Comparison of ENCODE assay signal across 1 cellular context in genomic region chr11:18485905-18486528, GRCh38.
TF ChIP-seq lines count a peak whose summit lies in the region.

No MANE protein-coding gene starts in this region.

TF ChIP-seq in WTC11, 78 proteins besides CTCF, POLR2A, EP300 and RAD21 (continued from another document):
- TF ChIP-seq ZNF532 (CRISPR knock-in tag; IDR thresholded peaks at IDR 0.05; ENCODE audit: borderline replicate concordance) (no peak), SMAD4 (CRISPR knock-in tag; IDR thresholded peaks at IDR 0.05) (no peak), ZNF121 (CRISPR knock-in tag; IDR thresholded peaks at IDR 0.05) (no peak), ZNF138 (CRISPR knock-in tag; conservative IDR thresholded peaks at IDR 0.05) (no peak), MYBL2 (CRISPR knock-in tag; IDR thresholded peaks at IDR 0.05) (no peak), TEAD1 (CRISPR knock-in tag; IDR thresholded peaks at IDR 0.05) (no peak), MLX (CRISPR knock-in tag; IDR thresholded peaks at IDR 0.05) (no peak), PREB (CRISPR knock-in tag; IDR thresholded peaks at IDR 0.05; ENCODE audit: borderline replicate concordance) (no peak), JAZF1 (CRISPR knock-in tag; IDR thresholded peaks at IDR 0.05) (no peak), ZNF671 (CRISPR knock-in tag; IDR thresholded peaks at IDR 0.05) (no peak), FOXJ3 (CRISPR knock-in tag; IDR thresholded peaks at IDR 0.05; ENCODE audit: borderline replicate concordance) (no peak), ATF2 (CRISPR knock-in tag; IDR thresholded peaks at IDR 0.05; ENCODE audit: borderline replicate concordance, low read depth) (no peak), ERG (CRISPR knock-in tag; IDR thresholded peaks at IDR 0.05) (no peak), FOXK1 (CRISPR knock-in tag; IDR thresholded peaks at IDR 0.05) (no peak), IRF1 (CRISPR knock-in tag; IDR thresholded peaks at IDR 0.05) (no peak)
